ENCODE assay signal across 1 cellular context in genomic region chr19:38665219-38665931, GRCh38.
TF ChIP-seq lines count a peak whose summit lies in the region.

No MANE protein-coding gene starts in this region.

TF ChIP-seq in liver, 16 proteins besides CTCF, POLR2A, EP300 and RAD21 (continued from another document):
- no peak for TF ChIP-seq MAX (IDR thresholded peaks at IDR 0.05)
